In genomic region chr3:182255095-182255600, GRCh38 we compare ENCODE assay signal across 29 cellular contexts.
"Had no signal": no experiment of that assay in that cellular context is flagged by ENCODE, and none has a peak within 500 bp of the region (broad histone marks: within the 10 kb centered on the region; RNA-seq: fewer than 3 reads in every experiment).

No MANE protein-coding gene starts in this region.

- H3K9me3 ChIP-seq: left lung, lower lobe of right lung, ovary, stomach, suprapubic skin, thoracic aorta, tibial artery, upper lobe of right lung had no signal

- ATAC-seq: left colon; left lung; lower lobe of right lung; natural killer cell; right cardiac atrium; sciatic nerve; stimulated activated naive B cell treated with anti-CD40 and anti-IgM and Interleukin-4, amounts not matched to agents 10 μg/mL and 1 μg/mL and 100 μg/mL, for 72 hours; stimulated activated naive CD8-positive, alpha-beta T cell treated with anti-CD3 and anti-CD28 coated beads, Interleukin-15, Interleukin-2, amounts not matched to agents 100 U/mL and 50 U/mL, for 24 hours; upper lobe of right lung had no signal

- H3K27me3 ChIP-seq: ovary had no signal

- H3K4me3 Mint-ChIP-seq: mesothelial cell of epicardium; naive B cell; natural killer cell; nephron progenitor cell; stimulated activated naive B cell treated with anti-CD40 and anti-IgM and Interleukin-4, amounts not matched to agents 10 μg/mL and 1 μg/mL and 100 μg/mL, for 72 hours had no signal

- H3K4me3 ChIP-seq: left lung, lower lobe of right lung, ovary, skin epidermis, stomach, suprapubic skin, thoracic aorta, tibial artery, upper lobe of right lung had no signal

- H3K4me1 Mint-ChIP-seq: mesothelial cell of epicardium; naive B cell; natural killer cell; stimulated activated naive B cell treated with anti-CD40 and anti-IgM and Interleukin-4, amounts not matched to agents 10 μg/mL and 1 μg/mL and 100 μg/mL, for 72 hours had no signal

- H3K27me3 Mint-ChIP-seq: progenitor cell of endocrine pancreas had no signal

- H3K9me3 Mint-ChIP-seq: mesothelial cell of epicardium; naive B cell; nephron progenitor cell; stimulated activated naive B cell treated with anti-CD40 and anti-IgM and Interleukin-4, amounts not matched to agents 10 μg/mL and 1 μg/mL and 100 μg/mL, for 72 hours had no signal

- DNase-seq: hippocampal formation; kidney; left colon; left lung; lower lobe of right lung; mammary epithelial cell; mesendoderm; naive B cell; natural killer cell; nephron progenitor cell; ovary; retina; right cardiac atrium; stimulated activated CD4-positive, alpha-beta T cell treated with anti-CD3 and anti-CD28 coated beads, Interleukin-12 subunit alpha, Interleukin-12 subunit beta, amount 100 ng/mL, for 4 hours; stimulated activated CD4-positive, alpha-beta T cell treated with anti-CD3 and anti-CD28 coated beads, Interleukin-15, amount 100 ng/mL, for 24 hours; stimulated activated CD4-positive, alpha-beta T cell treated with anti-CD3 and anti-CD28 coated beads, Interleukin-2, amount 100 ng/mL, for 24 hours; stimulated activated CD4-positive, alpha-beta T cell treated with anti-CD3 and anti-CD28 coated beads, Interleukin-4, amount 100 ng/mL, for 1 hour; stimulated activated naive B cell treated with anti-CD40 and anti-IgM and Interleukin-4, amounts not matched to agents 10 μg/mL and 1 μg/mL and 100 μg/mL, for 72 hours; stimulated activated naive CD8-positive, alpha-beta T cell treated with anti-CD3 and anti-CD28 coated beads, Interleukin-15, Interleukin-2, amounts not matched to agents 100 U/mL and 50 U/mL, for 24 hours; stomach; tibial artery; trophoblast cell; upper lobe of right lung had no signal

- H3K27ac Mint-ChIP-seq: mesothelial cell of epicardium; naive B cell; natural killer cell; nephron progenitor cell; progenitor cell of endocrine pancreas; stimulated activated naive B cell treated with anti-CD40 and anti-IgM and Interleukin-4, amounts not matched to agents 10 μg/mL and 1 μg/mL and 100 μg/mL, for 72 hours had no signal

- H3K36me3 ChIP-seq: left lung, lower lobe of right lung, ovary, stomach, suprapubic skin, thoracic aorta, tibial artery, upper lobe of right lung had no signal

- H3K36me3 Mint-ChIP-seq: mesothelial cell of epicardium; naive B cell; natural killer cell; stimulated activated naive B cell treated with anti-CD40 and anti-IgM and Interleukin-4, amounts not matched to agents 10 μg/mL and 1 μg/mL and 100 μg/mL, for 72 hours had no signal

- H3K27ac ChIP-seq: left lung, lower lobe of right lung, ovary, skin epidermis, stomach, suprapubic skin, thoracic aorta, tibial artery, upper lobe of right lung had no signal
